Comparison of ENCODE assay signal across 13 cellular contexts in the genomic region with DNA sequence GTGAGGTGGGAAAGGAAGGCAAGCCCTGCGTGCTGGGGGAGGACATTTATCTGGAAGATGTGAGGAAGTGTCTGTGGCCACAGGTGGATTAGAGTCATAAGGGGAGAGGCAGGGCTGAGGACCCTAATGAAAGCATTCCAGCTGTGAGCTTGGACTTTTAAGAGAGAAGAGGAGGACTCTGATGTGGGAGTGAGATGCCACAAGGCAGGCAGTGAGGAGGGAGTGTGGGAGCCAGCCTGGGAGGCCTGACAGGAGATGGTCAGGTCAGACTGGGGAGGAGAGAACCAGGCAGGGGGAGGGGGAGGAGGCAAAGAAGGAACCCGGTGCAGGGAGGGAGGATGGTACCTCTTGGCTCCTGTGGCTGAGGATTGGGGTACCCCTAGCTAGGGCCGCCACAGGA. TPM values are rescaled to one million over a fixed set of nuclear protein-coding genes. Genes with fewer than 3 reads are reported as not detected.
DNase-seq lines count a peak whose midpoint lies in the region; ATAC-seq lines count a peak whose summit lies in the region.
"Had no signal": no experiment of that assay in that cellular context is flagged by ENCODE, and none has a peak within 500 bp of the region (broad histone marks: within the 10 kb centered on the region; RNA-seq: fewer than 3 reads in every experiment).

No MANE protein-coding gene starts in this region.

- H3K9me3 Mint-ChIP-seq in activated CD4-positive, alpha-beta T cell treated with anti-CD3 and anti-CD28 coated beads for 36 hours (ENCODE audit: low read depth) = no peaks in the 10 kb centered on the region
- no peaks in the 10 kb centered on the region for H3K9me3 Mint-ChIP-seq in dendritic cell treated with granulocyte-macrophage colony-stimulating factor and Interleukin-4, amounts not matched to agents 40 ng/mL and 50 ng/mL, for 4 days
- H3K9me3 Mint-ChIP-seq in natural killer cell treated with Interleukin-12 subunit alpha and Interleukin-12 subunit beta and Interleukin-15 and Interleukin-18, amount 100 ng/mL, for 72 hours = no peaks in the 10 kb centered on the region

- peaks cover 40% of the 10 kb centered on the region for H3K36me3 Mint-ChIP-seq in activated CD4-positive, alpha-beta T cell treated with anti-CD3 and anti-CD28 coated beads for 36 hours (ENCODE audit: low read depth)
- peaks cover 97% of the 10 kb centered on the region for H3K36me3 Mint-ChIP-seq in dendritic cell treated with granulocyte-macrophage colony-stimulating factor and Interleukin-4, amounts not matched to agents 40 ng/mL and 50 ng/mL, for 4 days (ENCODE audit: low read depth)
- peaks cover 6% of the 10 kb centered on the region for H3K36me3 Mint-ChIP-seq in natural killer cell treated with Interleukin-12 subunit alpha and Interleukin-12 subunit beta and Interleukin-15 and Interleukin-18, amount 100 ng/mL, for 72 hours

- CTCF ChIA-PET in activated CD4-positive, alpha-beta T cell treated with anti-CD3 and anti-CD28 coated beads for 36 hours (lab: Charles Lee) = interaction anchor here (1.1 to 1.3 kb wide), 3 partner anchors 18 to 797 kb away, joined by 3 to 5 read pairs (median 4); no protein-coding TSS in a partner anchor

- DNase-seq in activated CD4-positive, alpha-beta T cell treated with anti-CD3 and anti-CD28 coated beads for 36 hours = no peak
- DNase-seq in activated CD4-positive, alpha-beta T cell treated with anti-CD3 and anti-CD28 coated beads for 48 hours = no peak
- DNase-seq in KBM-7 (peak; percentile 25), NCI-H128 (lab: John Stamatoyannopoulos, UW; ENCODE audit: unreplicated experiment) (no peak), NCI-H1436 (lab: John Stamatoyannopoulos, UW) (no peak), KG1 (lab: John Stamatoyannopoulos, UW) (no peak)
- no peak for DNase-seq in natural killer cell treated with Interleukin-12 subunit alpha and Interleukin-12 subunit beta and Interleukin-15 and Interleukin-18, amount 100 ng/mL, for 72 hours (ENCODE audit: low spot score)
- DNase-seq: C1 segment of cervical spinal cord, hippocampal formation, kidney glomerular epithelial cell, NCI-H1694, NCI-H446 had no signal

- H3K27me3 Mint-ChIP-seq in activated CD4-positive, alpha-beta T cell treated with anti-CD3 and anti-CD28 coated beads for 36 hours = no peaks in the 10 kb centered on the region
- H3K27me3 Mint-ChIP-seq in dendritic cell treated with granulocyte-macrophage colony-stimulating factor and Interleukin-4, amounts not matched to agents 40 ng/mL and 50 ng/mL, for 4 days = no peaks in the 10 kb centered on the region
- no peaks in the 10 kb centered on the region for H3K27me3 Mint-ChIP-seq in natural killer cell treated with Interleukin-12 subunit alpha and Interleukin-12 subunit beta and Interleukin-15 and Interleukin-18, amount 100 ng/mL, for 72 hours

- peaks cover 62% of the 10 kb centered on the region for H3K4me1 Mint-ChIP-seq in activated CD4-positive, alpha-beta T cell treated with anti-CD3 and anti-CD28 coated beads for 36 hours
- H3K4me1 Mint-ChIP-seq in dendritic cell treated with granulocyte-macrophage colony-stimulating factor and Interleukin-4, amounts not matched to agents 40 ng/mL and 50 ng/mL, for 4 days (ENCODE audit: low read depth) = peaks cover 72% of the 10 kb centered on the region
- H3K4me1 Mint-ChIP-seq in natural killer cell treated with Interleukin-12 subunit alpha and Interleukin-12 subunit beta and Interleukin-15 and Interleukin-18, amount 100 ng/mL, for 72 hours (ENCODE audit: low read depth in 2 of 2) = peaks cover 37 to 45% of the 10 kb centered on the region in 2 donors

- H3K27ac Mint-ChIP-seq in activated CD4-positive, alpha-beta T cell treated with anti-CD3 and anti-CD28 coated beads for 36 hours = peak overlapping the region; percentile 68
- H3K27ac Mint-ChIP-seq in dendritic cell treated with granulocyte-macrophage colony-stimulating factor and Interleukin-4, amounts not matched to agents 40 ng/mL and 50 ng/mL, for 4 days = peak overlapping the region; percentile 41
- peak overlapping the region; percentile 38 to 51 for H3K27ac Mint-ChIP-seq in natural killer cell treated with Interleukin-12 subunit alpha and Interleukin-12 subunit beta and Interleukin-15 and Interleukin-18, amount 100 ng/mL, for 72 hours

- H3K4me3 Mint-ChIP-seq in activated CD4-positive, alpha-beta T cell treated with anti-CD3 and anti-CD28 coated beads for 36 hours = no peak overlapping the region
- H3K4me3 Mint-ChIP-seq in dendritic cell treated with granulocyte-macrophage colony-stimulating factor and Interleukin-4, amounts not matched to agents 40 ng/mL and 50 ng/mL, for 4 days = no peak overlapping the region
- no peak overlapping the region for H3K4me3 Mint-ChIP-seq in natural killer cell treated with Interleukin-12 subunit alpha and Interleukin-12 subunit beta and Interleukin-15 and Interleukin-18, amount 100 ng/mL, for 72 hours

- POLR2A ChIA-PET in activated CD4-positive, alpha-beta T cell treated with anti-CD3 and anti-CD28 coated beads for 36 hours (lab: Charles Lee) = no interaction called here

- intact Hi-C loops in activated CD4-positive, alpha-beta T cell treated with anti-CD3 and anti-CD28 coated beads for 36 hours (cut with DNase I, micrococcal nuclease) = no loop called here
- intact Hi-C loops in dendritic cell treated with granulocyte-macrophage colony-stimulating factor and Interleukin-4, amounts not matched to agents 40 ng/mL and 50 ng/mL, for 4 days (cut with micrococcal nuclease) = no loop called here

- no peak for ATAC-seq in activated CD4-positive, alpha-beta T cell treated with anti-CD3 and anti-CD28 coated beads for 36 hours
- ATAC-seq in natural killer cell treated with Interleukin-12 subunit alpha and Interleukin-12 subunit beta and Interleukin-15 and Interleukin-18, amount 100 ng/mL, for 72 hours = no peak

- in situ Hi-C loops in KBM-7 (cut with MboI; ENCODE audit: low pct_unique_long_range_greater_than_20kb, low sequenced_read_pairs) = no loop called here

RNA-seq across cellular contexts. Expression of a gene that starts 21.0 kb away (rescaled TPM):
- total RNA-seq in activated CD4-positive, alpha-beta T cell treated with anti-CD3 and anti-CD28 coated beads for 36 hours = 100 to 1,000 TPM; 178 to 218 TPM
- total RNA-seq in natural killer cell treated with Interleukin-12 subunit alpha and Interleukin-12 subunit beta and Interleukin-15 and Interleukin-18, amount 100 ng/mL, for 72 hours = 100 to 1,000 TPM in 1 of 2 donors, 10 to 100 TPM in 1; 84.8 to 106 TPM

RNA-seq across cellular contexts. Expression of a gene that starts 26.4 kb away (rescaled TPM):
- total RNA-seq in activated CD4-positive, alpha-beta T cell treated with anti-CD3 and anti-CD28 coated beads for 36 hours = 100 to 1,000 TPM; 265 to 269 TPM
- total RNA-seq in natural killer cell treated with Interleukin-12 subunit alpha and Interleukin-12 subunit beta and Interleukin-15 and Interleukin-18, amount 100 ng/mL, for 72 hours = 100 to 1,000 TPM; 146 to 151 TPM

RNA-seq across cellular contexts. Expression of a gene that starts 36.8 kb away (rescaled TPM):
- total RNA-seq in activated CD4-positive, alpha-beta T cell treated with anti-CD3 and anti-CD28 coated beads for 36 hours = 1 to 10 TPM; 2.5 to 2.6 TPM
- 1 to 10 TPM; 1.3 to 4.5 TPM for total RNA-seq in natural killer cell treated with Interleukin-12 subunit alpha and Interleukin-12 subunit beta and Interleukin-15 and Interleukin-18, amount 100 ng/mL, for 72 hours
